10 cellular contexts compared by ENCODE assay signal in the genomic region with DNA sequence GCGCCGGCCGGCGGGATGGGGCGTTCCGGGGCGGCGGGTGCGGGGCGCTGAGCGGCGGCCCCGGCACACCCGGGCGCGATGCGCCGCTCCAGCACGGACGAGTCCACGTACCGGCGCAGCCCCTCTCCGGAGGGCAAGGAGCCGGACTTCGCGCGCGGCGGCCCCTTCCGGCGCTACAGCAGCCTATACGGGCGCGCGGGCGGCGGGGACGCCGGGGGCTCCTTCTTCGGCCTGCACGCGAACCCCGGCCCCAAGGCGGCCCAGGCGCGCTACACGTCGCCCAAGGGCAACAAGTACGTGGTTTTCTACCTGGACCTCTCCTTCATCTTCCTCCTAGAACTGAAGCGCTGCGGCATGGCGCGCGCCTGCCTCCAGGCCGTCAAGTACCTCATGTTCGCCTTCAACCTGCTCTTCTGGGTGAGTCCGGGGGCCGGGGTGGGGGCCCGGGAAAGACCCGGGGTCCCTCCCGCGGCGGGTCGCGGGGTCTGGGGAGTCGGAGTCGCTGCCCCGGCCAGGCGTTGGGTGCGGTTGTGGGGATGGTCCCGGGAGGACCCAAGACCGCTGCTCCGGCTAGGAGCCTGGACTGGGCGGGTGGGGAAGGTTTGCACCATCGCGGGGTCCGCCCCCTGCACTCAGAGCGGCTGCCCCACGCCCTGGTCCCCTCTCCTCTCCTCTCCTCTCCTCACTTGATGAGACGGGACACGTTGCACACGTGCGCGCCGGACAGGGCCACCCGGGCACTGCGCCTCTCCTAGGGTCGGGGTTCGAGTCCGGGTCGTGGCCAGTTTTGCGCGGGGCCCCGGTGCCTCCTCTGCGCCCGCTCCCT. TPM values are rescaled to one million over a fixed set of nuclear protein-coding genes. Genes with fewer than 3 reads are reported as not detected.
A peak's percentile ranks its signal among the peaks of the same experiment; 100 is the strongest.
DNase-seq lines count a peak whose midpoint lies in the region; ATAC-seq, FAIRE-seq and TF ChIP-seq lines count a peak whose summit lies in the region.
"Had no signal": no experiment of that assay in that cellular context is flagged by ENCODE, and none has a peak within 500 bp of the region (broad histone marks: within the 10 kb centered on the region; RNA-seq: fewer than 3 reads in every experiment).

No MANE protein-coding gene starts in this region.

- FAIRE-seq in pancreas (lab: Jason Lieb, UNC) (no peak), D721Med (lab: Jason Lieb, UNC) (no peak)

- no peaks in the 10 kb centered on the region for H3K9me3 Mint-ChIP-seq in CD4-positive, alpha-beta T cell
- no peaks in the 10 kb centered on the region for H3K9me3 Mint-ChIP-seq in IgD-negative memory B cell

- no peaks in the 10 kb centered on the region for H3K36me3 Mint-ChIP-seq in CD4-positive, alpha-beta T cell (ENCODE audit: low read depth)
- H3K36me3 Mint-ChIP-seq in IgD-negative memory B cell, result no peaks in the 10 kb centered on the region

- no peaks in the 10 kb centered on the region for H3K9me3 ChIP-seq in CD4-positive, alpha-beta T cell (ENCODE audit: control insufficient read depth, low read length)
- H3K9me3 ChIP-seq in pancreas, result no peaks in the 10 kb centered on the region

- H3K27me3 Mint-ChIP-seq in CD4-positive, alpha-beta T cell, result peaks cover 4% of the 10 kb centered on the region
- H3K27me3 Mint-ChIP-seq in IgD-negative memory B cell, result no peaks in the 10 kb centered on the region

- intact Hi-C loops in CD4-positive, alpha-beta T cell (cut with DNase I, micrococcal nuclease), result loop anchor here (2.0 to 10.0 kb wide), 6 partner anchors 75 to 725 kb away; a partner anchor contains a TSS
- intact Hi-C loops in pancreas (cut with DNase I), result loop anchor here in 1 of 3 donors (5.0 kb wide), 1 partner anchor 202 kb away; no protein-coding TSS in a partner anchor

- peaks cover 0 to 16% (median 11%) of the 10 kb centered on the region in 3 donors for H3K4me1 ChIP-seq in pancreas

- WGBS in pancreas, 2 donors, result 30 to 36% methylated on average over 73 to 97 of the region's 97 CpGs

- peak overlapping the region; percentile 60 for H3K4me3 Mint-ChIP-seq in CD4-positive, alpha-beta T cell
- H3K4me3 Mint-ChIP-seq in IgD-negative memory B cell, result peak overlapping the region in 3 of 4 donors; percentile 63 to 76 (median 67)

- H3K27me3 ChIP-seq in CD4-positive, alpha-beta T cell (ENCODE audit: control insufficient read depth, insufficient read depth, low read length), result peaks cover 18% of the 10 kb centered on the region
- no peaks in the 10 kb centered on the region for H3K27me3 ChIP-seq in pancreas

- DNase-seq in CD4-positive, alpha-beta T cell, result no peak
- DNase-seq in epithelial cell of esophagus (ENCODE audit: low read depth) (no peak), pancreas (no peak), D721Med (ENCODE audit: insufficient read length, low spot score) (no peak), AML-193 (lab: John Stamatoyannopoulos, UW) (no peak), HUDEP-2 (lab: John Stamatoyannopoulos, UW; ENCODE audit: unreplicated experiment in 76 of 76) (no peak)
- DNase-seq: NK-92 treated with Interleukin-12 subunit alpha and Interleukin-12 subunit beta, amount 100 ng/mL, for 24 hours had no signal

- ATAC-seq in CD4-positive, alpha-beta T cell (ENCODE audit: poor library complexity), result no peak
- ATAC-seq in pancreas (no peak), GM19397 (IDR thresholded peaks at IDR 0.05; ENCODE audit: unreplicated experiment) (no peak)

- POLR2A ChIA-PET in CD4-positive, alpha-beta T cell (lab: Charles Lee), result no interaction called here

- no peak overlapping the region for H3K27ac Mint-ChIP-seq in CD4-positive, alpha-beta T cell
- H3K27ac Mint-ChIP-seq in IgD-negative memory B cell, result no peak overlapping the region

- H3K36me3 ChIP-seq in pancreas, result no peaks in the 10 kb centered on the region

- peaks cover 4% of the 10 kb centered on the region for H3K4me1 Mint-ChIP-seq in CD4-positive, alpha-beta T cell (ENCODE audit: low read depth)
- H3K4me1 Mint-ChIP-seq in IgD-negative memory B cell, result peaks cover 0 to 3% (median 0%) of the 10 kb centered on the region in 3 donors

- CTCF ChIA-PET in CD4-positive, alpha-beta T cell (lab: Charles Lee), result no interaction called here

- no peak for TF ChIP-seq CTCF in CD4-positive, alpha-beta T cell (IDR thresholded peaks at IDR 0.05)
- TF ChIP-seq CTCF in epithelial cell of esophagus (IDR thresholded peaks at IDR 0.05; ENCODE audit: insufficient read depth, low read depth, low read length, missing control alignments) (no peak), pancreas (IDR thresholded peaks at IDR 0.05) (no peak), D721Med (IDR thresholded peaks at IDR 0.05; ENCODE audit: insufficient read depth, missing control alignments) (no peak)

- no peak overlapping the region for H3K27ac ChIP-seq in CD4-positive, alpha-beta T cell (ENCODE audit: low read depth, low read length)
- H3K27ac ChIP-seq in pancreas, result no peak overlapping the region

- H3K4me3 ChIP-seq in epithelial cell of esophagus (ENCODE audit: low read length) (peak overlapping the region; percentile 4), pancreas (peak overlapping the region; percentile 8 to 31 (median 20))
- H3K4me3 ChIP-seq: lung had no signal

RNA-seq across cellular contexts. Expression of a gene that starts 7.5 kb away (rescaled TPM):
- total RNA-seq in CD4-positive, alpha-beta T cell, result 1 to 10 TPM; 1.6 to 2.0 TPM
- polyA plus RNA-seq in IgD-negative memory B cell (2.1 TPM), pancreas (10 to 100 TPM; 44.0 to 67.2 TPM)
- 10 to 100 TPM; 15.3 to 25.0 (median 18.8) TPM for total RNA-seq in pancreas

RNA-seq across cellular contexts. Expression of a gene that starts 7.8 kb away (rescaled TPM):
- 10 to 100 TPM; 19.6 to 19.8 TPM for total RNA-seq in CD4-positive, alpha-beta T cell
- polyA plus RNA-seq in IgD-negative memory B cell, result 96.7 TPM
- total RNA-seq in pancreas, result 10 to 100 TPM; 62.9 to 98.8 (median 68.9) TPM
- 100 to 1,000 TPM in 1 of 2 donors, 10 to 100 TPM in 1; 64.7 to 110 TPM for polyA plus RNA-seq in pancreas

RNA-seq across cellular contexts. Expression of a gene that starts 17.4 kb away (rescaled TPM):
- total RNA-seq in CD4-positive, alpha-beta T cell, result 10 to 100 TPM; 20.2 to 20.8 TPM
- polyA plus RNA-seq in IgD-negative memory B cell, result 13.8 TPM
- total RNA-seq in pancreas, result 100 to 1,000 TPM; 163 to 278 (median 233) TPM
- 100 to 1,000 TPM; 256 to 351 TPM for polyA plus RNA-seq in pancreas

RNA-seq across cellular contexts. Expression of a gene that starts 22.4 kb away (rescaled TPM):
- under 1 TPM in 1 of 2 experiments, not detected in 1; 0.33 TPM for total RNA-seq in CD4-positive, alpha-beta T cell
- 20.0 TPM for polyA plus RNA-seq in IgD-negative memory B cell
- total RNA-seq in pancreas, result 100 to 1,000 TPM in 4 of 6 donors, 10 to 100 TPM in 2; 60.6 to 140 (median 108) TPM
- 100 to 1,000 TPM; 263 to 378 TPM for polyA plus RNA-seq in pancreas

RNA-seq across cellular contexts. Expression of a gene that starts 31.4 kb away (rescaled TPM):
- 100 to 1,000 TPM; 202 to 220 TPM for total RNA-seq in CD4-positive, alpha-beta T cell
- 51.1 TPM for polyA plus RNA-seq in IgD-negative memory B cell
- total RNA-seq in pancreas, result 100 to 1,000 TPM in 1 of 6 donors, 10 to 100 TPM in 5; 59.1 to 109 (median 82.1) TPM
- polyA plus RNA-seq in pancreas, result 100 to 1,000 TPM; 233 to 234 TPM

Comparison
In these comparisons a context has a peak if more than half of its experiments do, and no peak if none do; other contexts are left out.
1. RNA of a gene that starts 7.5 kb away (total RNA-seq): 15.3 to 25.0 TPM in pancreas; 1.6 to 2.0 TPM in CD4-positive, alpha-beta T cell; every median in the first group is over 4 times any median in the second.
2. RNA of a gene that starts 17.4 kb away (total RNA-seq): 163 to 278 TPM in pancreas; 20.2 to 20.8 TPM in CD4-positive, alpha-beta T cell; every median in the first group is over 4 times any median in the second.